In the genomic region with DNA sequence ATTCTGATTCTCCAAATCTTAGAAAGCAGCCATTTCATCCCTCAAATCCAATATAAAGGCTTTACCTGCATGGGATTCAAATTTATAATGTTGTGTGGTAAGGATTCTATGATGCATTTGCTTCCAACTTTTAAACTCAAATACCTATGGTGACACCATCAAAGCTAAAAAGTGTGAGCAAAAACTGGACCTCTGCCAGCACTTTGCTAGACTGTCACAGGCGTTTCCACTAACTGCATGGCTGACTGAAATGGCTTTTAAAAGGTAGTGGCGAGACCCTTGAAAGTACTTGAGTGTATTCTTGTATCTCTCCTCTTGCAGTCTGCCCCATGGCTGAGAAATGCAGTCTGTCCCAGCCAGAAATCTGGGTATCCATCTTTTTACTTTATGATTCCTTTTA, we compare ENCODE assay signal across 11 cellular contexts.
"Had no signal": no experiment of that assay in that cellular context is flagged by ENCODE, and none has a peak within 500 bp of the region (broad histone marks: within the 10 kb centered on the region; RNA-seq: fewer than 3 reads in every experiment).

No MANE protein-coding gene starts in this region.

- H3K36me3 ChIP-seq: cardiac muscle cell, prostate gland, right atrium auricular region had no signal

- FAIRE-seq: endothelial cell of umbilical vein had no signal

- H3K4me3 ChIP-seq: cardiac muscle cell, prostate gland, right atrium auricular region had no signal

- H3K4me1 ChIP-seq: prostate gland, right atrium auricular region had no signal

- H3K9me3 ChIP-seq: prostate gland, right atrium auricular region had no signal

- DNase-seq: activated CD4-positive, alpha-beta T cell treated with anti-CD3 and anti-CD28 coated beads, Interleukin-2, amount 50 U/mL, for 4 hours; activated gamma-delta T cell; effector CD8-positive, alpha-beta T cell; left ventricle myocardium superior; stimulated activated CD4-positive, alpha-beta T cell treated with anti-CD3 and anti-CD28 coated beads, Interleukin-2, amount 100 ng/mL, for 24 hours; stimulated activated naive CD4-positive, alpha-beta T cell treated with Interleukin-2 at 50 U/mL for 16 hours; trophoblast cell had no signal

- H3K27ac ChIP-seq: cardiac muscle cell, right atrium auricular region had no signal

- H3K27me3 ChIP-seq: cardiac muscle cell, right atrium auricular region had no signal

- ATAC-seq: left ventricle myocardium superior had no signal
